ENCODE assay signal across 10 cellular contexts in genomic region chr2:98459776-98460175, GRCh38. TPM values are rescaled to one million over a fixed set of nuclear protein-coding genes. Genes with fewer than 3 reads are reported as not detected.
A peak's percentile ranks its signal among the peaks of the same experiment; 100 is the strongest.
DNase-seq lines count a peak whose midpoint lies in the region; ATAC-seq and TF ChIP-seq lines count a peak whose summit lies in the region.
"Had no signal": no experiment of that assay in that cellular context is flagged by ENCODE, and none has a peak within 500 bp of the region (broad histone marks: within the 10 kb centered on the region; RNA-seq: fewer than 3 reads in every experiment).

No MANE protein-coding gene starts in this region.

- H3K4me3 ChIP-seq in KMS-11 (IDR thresholded peaks at IDR 0.05; ENCODE audit: insufficient read depth, low read depth, low read length) (no peak overlapping the region), colonic mucosa (no peak overlapping the region), thymus (ENCODE audit: low read length) (no peak overlapping the region)
- H3K4me3 ChIP-seq: lower lobe of right lung had no signal

- DNase-seq in activated T-cell treated with anti-CD3 and anti-CD28 coated beads, Interleukin-2, amount 50 U/mL, for 24 hours: no peak
- DNase-seq in activated T-cell treated with anti-CD3 and anti-CD28 coated beads for 4 hours (no peak), colonic mucosa (no peak), NCI-H748 (lab: John Stamatoyannopoulos, UW; ENCODE audit: unreplicated experiment) (no peak), D341Med (ENCODE audit: low spot score) (no peak)
- DNase-seq: lower lobe of right lung; stimulated activated CD4-positive, alpha-beta T cell treated with anti-CD3 and anti-CD28 coated beads, Interleukin-4, amount 100 ng/mL, for 4 hours had no signal

- no peaks in the 10 kb centered on the region for H3K36me3 ChIP-seq in KMS-11 (ENCODE audit: insufficient read depth)
- H3K36me3 ChIP-seq in colonic mucosa: no peaks in the 10 kb centered on the region
- H3K36me3 ChIP-seq in thymus (ENCODE audit: control insufficient read depth, insufficient read depth): peaks cover 16% of the 10 kb centered on the region
- H3K36me3 ChIP-seq: lower lobe of right lung had no signal

- H3K27me3 Mint-ChIP-seq in activated T-cell treated with anti-CD3 and anti-CD28 coated beads, Interleukin-2, amount 50 U/mL, for 24 hours: no peaks in the 10 kb centered on the region

- H3K9ac ChIP-seq in KMS-11 (peak overlapping the region; percentile 36; the same call in 1 of the 2 replicates), colonic mucosa (ENCODE audit: low read depth in 2 of 2, low read length in 2 of 2) (no peak overlapping the region)

- 2% methylated on average over 1 of the region's 1 CpG for WGBS in thymus

- H3K79me2 ChIP-seq in KMS-11 (ENCODE audit: insufficient read depth, low read depth): peaks cover 61% of the 10 kb centered on the region

- no peaks in the 10 kb centered on the region for H4K20me1 ChIP-seq in KMS-11 (ENCODE audit: insufficient read depth)

- no peak overlapping the region for H2AFZ ChIP-seq in KMS-11 (ENCODE audit: low read depth)

- no peak for TF ChIP-seq CTCF in KMS-11 (conservative IDR thresholded peaks at IDR 0.05; ENCODE audit: low read depth, low read length)
- TF ChIP-seq CTCF in colonic mucosa (IDR thresholded peaks at IDR 0.05): no peak

- H3K4me1 ChIP-seq in KMS-11 (ENCODE audit: low read depth, poor library complexity, severe bottlenecking) (peaks cover 99% of the 10 kb centered on the region), colonic mucosa (no peaks in the 10 kb centered on the region), thymus (ENCODE audit: control insufficient read depth, insufficient read depth, low read length) (peaks cover 70% of the 10 kb centered on the region)

- H3K4me3 Mint-ChIP-seq in activated T-cell treated with anti-CD3 and anti-CD28 coated beads, Interleukin-2, amount 50 U/mL, for 24 hours: no peak overlapping the region

- H3K27ac ChIP-seq in KMS-11: peak overlapping the region; percentile 88
- peak overlapping the region; percentile 1 for H3K27ac ChIP-seq in colonic mucosa
- H3K27ac ChIP-seq in thymus (ENCODE audit: low read depth): peak overlapping the region; percentile 55

- H3K9me3 Mint-ChIP-seq in activated T-cell treated with anti-CD3 and anti-CD28 coated beads, Interleukin-2, amount 50 U/mL, for 24 hours: no peaks in the 10 kb centered on the region

- peaks cover 89% of the 10 kb centered on the region for H3K4me1 Mint-ChIP-seq in activated T-cell treated with anti-CD3 and anti-CD28 coated beads, Interleukin-2, amount 50 U/mL, for 24 hours (ENCODE audit: low read depth)

- H3K4me2 ChIP-seq in KMS-11: peak overlapping the region; percentile 96

- H3K27ac Mint-ChIP-seq in activated T-cell treated with anti-CD3 and anti-CD28 coated beads, Interleukin-2, amount 50 U/mL, for 24 hours: peak overlapping the region; percentile 95

- H3K27me3 ChIP-seq in KMS-11 (ENCODE audit: insufficient read depth, low read depth): no peaks in the 10 kb centered on the region
- H3K27me3 ChIP-seq in colonic mucosa: no peaks in the 10 kb centered on the region
- H3K27me3 ChIP-seq in thymus (ENCODE audit: control insufficient read depth, insufficient read depth): no peaks in the 10 kb centered on the region

- no peak for ATAC-seq in HG02763 (IDR thresholded peaks at IDR 0.05; ENCODE audit: unreplicated experiment)
- ATAC-seq: lower lobe of right lung had no signal

- H3K9me3 ChIP-seq in colonic mucosa (no peaks in the 10 kb centered on the region), thymus (ENCODE audit: control insufficient read depth) (no peaks in the 10 kb centered on the region)
- H3K9me3 ChIP-seq: lower lobe of right lung had no signal

- intact Hi-C loops in colonic mucosa (cut with DNase I): no loop called here

- H3K36me3 Mint-ChIP-seq in activated T-cell treated with anti-CD3 and anti-CD28 coated beads, Interleukin-2, amount 50 U/mL, for 24 hours (ENCODE audit: low read depth): peaks cover 21% of the 10 kb centered on the region

RNA-seq across cellular contexts. Expression of gene INPP4A, which starts 15.1 kb away (rescaled TPM):
- 10 to 100 TPM; 11.5 to 17.9 TPM for total RNA-seq in colonic mucosa
- 17.9 TPM for polyA plus RNA-seq in thymus

Comparison
In these comparisons a context has a peak if more than half of its experiments do, and no peak if none do; other contexts are left out.
1. H3K27ac ChIP-seq: peak in every context shown above with its lines; median percentile 88 in KMS-11; 55 in thymus; 1 in colonic mucosa.